ENCODE assay signal across 9 cellular contexts in genomic region chr1:203504400-203505250, GRCh38. TPM values are rescaled to one million over a fixed set of nuclear protein-coding genes. Genes with fewer than 3 reads are reported as not detected.
DNase-seq lines count a peak whose midpoint lies in the region; ATAC-seq and TF ChIP-seq lines count a peak whose summit lies in the region.
"Had no signal": no experiment of that assay in that cellular context is flagged by ENCODE, and none has a peak within 500 bp of the region (broad histone marks: within the 10 kb centered on the region; RNA-seq: fewer than 3 reads in every experiment).

No MANE protein-coding gene starts in this region.

- H3K4me1 Mint-ChIP-seq in MCF 10A (ENCODE audit: insufficient read depth, unreplicated experiment): peaks cover 22% of the 10 kb centered on the region
- no peaks in the 10 kb centered on the region for H3K4me1 Mint-ChIP-seq in immature natural killer cell

- POLR2A ChIA-PET in MCF 10A (lab: Yijun Ruan, JAX): interaction anchor here (0.5 to 4.0 kb wide), 16 partner anchors 10 to 294 kb away, joined by 3 to 36 read pairs (median 3); partner anchors contain the start of gene ATP2B4

- peaks cover 22% of the 10 kb centered on the region for H3K27me3 Mint-ChIP-seq in MCF 10A (ENCODE audit: insufficient read depth, unreplicated experiment)
- H3K27me3 Mint-ChIP-seq in immature natural killer cell (ENCODE audit: low read depth in 3 of 3): peaks cover 1 to 4% (median 4%) of the 10 kb centered on the region in 3 donors

- H3K9me3 Mint-ChIP-seq in MCF 10A (ENCODE audit: unreplicated experiment): no peaks in the 10 kb centered on the region
- H3K9me3 Mint-ChIP-seq in immature natural killer cell: no peaks in the 10 kb centered on the region

- BruUV-seq in MCF 10A (replicated peaks; lab: Mats Ljungman, UMichigan): no TSS peak

- no peak overlapping the region for H3K27ac ChIP-seq in VCaP
- H3K27ac ChIP-seq: BLaER1 treated with 17β-estradiol and CSF1 and Interleukin-3, amounts not matched to agents 10 nM and 100 nM had no signal

- H3K36me3 Mint-ChIP-seq in MCF 10A (ENCODE audit: insufficient read depth, unreplicated experiment) (no peaks in the 10 kb centered on the region), immature natural killer cell (no peaks in the 10 kb centered on the region)

- CTCF ChIA-PET in MCF 10A (lab: Yijun Ruan, JAX): interaction anchor here (0.5 to 11.7 kb wide), 98 partner anchors 9 to 1815 kb away, joined by 3 to 552 read pairs (median 4); partner anchors contain the start of genes ATP2B4 and OPTC

- TF ChIP-seq CTCF in VCaP (conservative IDR thresholded peaks at IDR 0.05) (peak; percentile 82), MCF 10A (IDR thresholded peaks at IDR 0.05; ENCODE audit: unreplicated experiment) (peak; percentile 94)

- no peak for ATAC-seq in GM21825 (IDR thresholded peaks at IDR 0.05; ENCODE audit: unreplicated experiment)

- H3K4me3 Mint-ChIP-seq in MCF 10A (ENCODE audit: unreplicated experiment) (no peak overlapping the region), immature natural killer cell (no peak overlapping the region)

- H3K27ac Mint-ChIP-seq in MCF 10A (ENCODE audit: low read depth, unreplicated experiment): no peak overlapping the region
- H3K27ac Mint-ChIP-seq in immature natural killer cell: peak overlapping the region in 2 of 6 donors; percentile 5 to 19

- intact Hi-C loops in MCF 10A (cut with micrococcal nuclease): loop anchor here (1.0 to 5.0 kb wide), 8 partner anchors 121 to 624 kb away; partner anchors contain the start of gene SNRPE

- DNase-seq in activated gamma-delta T cell treated with Interleukin-2 at 50 U/mL for 16 hours (peak; percentile 76), activated gamma-delta T cell (lab: John Stamatoyannopoulos, UW) (no peak), NCI-H2196 (lab: John Stamatoyannopoulos, UW; ENCODE audit: unreplicated experiment) (peak; percentile 85), MCF 10A (ENCODE audit: unreplicated experiment) (peak; percentile 96), immature natural killer cell (peak; percentile 59 to 71 (median 63))
- peak; percentile 74 for DNase-seq in stimulated activated CD4-positive, alpha-beta T cell treated with anti-CD3 and anti-CD28 coated beads, Interleukin-12 subunit alpha, Interleukin-12 subunit beta, amount 100 ng/mL, for 4 hours

RNA-seq across cellular contexts. Expression of gene OPTC, which starts 10.7 kb away (rescaled TPM):
- total RNA-seq in MCF 10A (2022): not detected in 2 replicates
- not detected for polyA plus RNA-seq in immature natural killer cell

RNA-seq across cellular contexts. Expression of gene PRELP, which starts 29.0 kb away (rescaled TPM):
- total RNA-seq in MCF 10A (2022): not detected in 2 replicates
- not detected for polyA plus RNA-seq in immature natural killer cell
